In the genomic region with DNA sequence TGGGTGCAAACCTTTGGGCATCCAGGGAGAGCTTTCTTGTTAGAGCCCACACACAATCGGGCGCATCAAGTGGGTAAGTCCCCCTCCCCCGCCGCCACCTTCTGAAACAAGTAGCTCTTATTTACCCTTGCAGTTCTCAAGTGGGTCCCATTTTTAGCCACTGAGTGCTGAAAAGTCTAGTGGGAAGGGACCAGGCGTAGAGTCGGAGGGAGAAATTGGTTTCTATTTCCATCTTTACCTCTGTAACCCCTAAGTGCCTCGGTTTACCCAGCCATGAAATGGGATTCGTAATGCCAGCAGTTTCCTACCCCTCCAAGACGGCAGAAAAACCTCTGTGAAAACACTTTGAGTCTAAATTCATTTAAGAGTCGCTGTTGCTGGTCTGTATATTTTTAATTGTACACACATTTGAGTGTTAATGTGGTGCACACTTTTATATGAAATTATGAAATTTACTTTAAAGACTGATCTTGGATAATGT, we compare ENCODE assay signal across 8 cellular contexts. TPM values are rescaled to one million over a fixed set of nuclear protein-coding genes. Genes with fewer than 3 reads are reported as not detected.
DNase-seq lines count a peak whose midpoint lies in the region; ATAC-seq lines count a peak whose summit lies in the region.

No MANE protein-coding gene starts in this region.

- H3K4me1 Mint-ChIP-seq in activated CD8-positive, alpha-beta T cell treated with anti-CD3 and anti-CD28 coated beads, Interleukin-2, amount 10 ng/mL, durations not matched to agents 7 days and 5 days (ENCODE audit: low read depth), result peaks cover 3% of the 10 kb centered on the region

- H3K4me1 ChIP-seq in rectal smooth muscle tissue (ENCODE audit: control insufficient read depth, insufficient read depth, low read length), result peaks cover 2% of the 10 kb centered on the region

- H3K4me3 ChIP-seq in rectal smooth muscle tissue (ENCODE audit: low read length), result peak overlapping the region; percentile 83

- no peak for ATAC-seq in activated naive CD4-positive, alpha-beta T cell treated with anti-CD3 and anti-CD28 coated beads, Interleukin-2, amount 50 U/mL, for 72 hours
- no peak for ATAC-seq in activated CD8-positive, alpha-beta T cell treated with anti-CD3 and anti-CD28 coated beads, Interleukin-2, amount 10 ng/mL, durations not matched to agents 7 days and 5 days
- ATAC-seq in Right ventricle myocardium superior (ENCODE audit: poor library complexity), result peak; percentile 26
- no peak for ATAC-seq in HG03469 (IDR thresholded peaks at IDR 0.05; ENCODE audit: unreplicated experiment)
- no peak for ATAC-seq in GM18520 (IDR thresholded peaks at IDR 0.05; ENCODE audit: unreplicated experiment)

- DNase-seq in activated naive CD4-positive, alpha-beta T cell treated with Interleukin-2 at 50 U/mL for 16 hours, result peak; percentile 15
- no peak for DNase-seq in activated naive CD4-positive, alpha-beta T cell treated with anti-CD3 and anti-CD28 coated beads, Interleukin-2, amount 50 U/mL, for 72 hours (ENCODE audit: low spot score in 2 of 2)
- DNase-seq in activated CD8-positive, alpha-beta T cell treated with anti-CD3 and anti-CD28 coated beads, Interleukin-2, amount 10 ng/mL, durations not matched to agents 7 days and 5 days, result no peak
- DNase-seq in Right ventricle myocardium superior (peak; percentile 62), SKM-1 (lab: John Stamatoyannopoulos, UW; ENCODE audit: unreplicated experiment) (no peak)

- peak overlapping the region; percentile 24 for H3K9ac ChIP-seq in rectal smooth muscle tissue (ENCODE audit: low read length)

- H3K4me3 Mint-ChIP-seq in activated CD8-positive, alpha-beta T cell treated with anti-CD3 and anti-CD28 coated beads, Interleukin-2, amount 10 ng/mL, durations not matched to agents 7 days and 5 days, result peak overlapping the region; percentile 66

- H3K36me3 ChIP-seq in rectal smooth muscle tissue (ENCODE audit: control insufficient read depth, insufficient read depth, low read length), result no peaks in the 10 kb centered on the region

- no peak overlapping the region for H3K27ac ChIP-seq in rectal smooth muscle tissue (ENCODE audit: low read depth, low read length)

- H3K27me3 Mint-ChIP-seq in activated CD8-positive, alpha-beta T cell treated with anti-CD3 and anti-CD28 coated beads, Interleukin-2, amount 10 ng/mL, durations not matched to agents 7 days and 5 days (ENCODE audit: low read depth), result peaks cover 48% of the 10 kb centered on the region

- H3K27me3 ChIP-seq in rectal smooth muscle tissue (ENCODE audit: control insufficient read depth, insufficient read depth, low read length), result no peaks in the 10 kb centered on the region

- no peaks in the 10 kb centered on the region for H3K9me3 Mint-ChIP-seq in activated naive CD4-positive, alpha-beta T cell treated with anti-CD3 and anti-CD28 coated beads, Interleukin-2, amount 50 U/mL, for 72 hours
- H3K9me3 Mint-ChIP-seq in activated CD8-positive, alpha-beta T cell treated with anti-CD3 and anti-CD28 coated beads, Interleukin-2, amount 10 ng/mL, durations not matched to agents 7 days and 5 days (ENCODE audit: insufficient read depth), result no peaks in the 10 kb centered on the region

- intact Hi-C loops in Right ventricle myocardium superior (cut with DNase I), result loop anchor here (10.0 kb wide), 1 partner anchor 117 kb away; a partner anchor contains a TSS

- peaks cover 0 to 4% of the 10 kb centered on the region in 2 donors for H3K36me3 Mint-ChIP-seq in activated naive CD4-positive, alpha-beta T cell treated with anti-CD3 and anti-CD28 coated beads, Interleukin-2, amount 50 U/mL, for 72 hours
- H3K36me3 Mint-ChIP-seq in activated CD8-positive, alpha-beta T cell treated with anti-CD3 and anti-CD28 coated beads, Interleukin-2, amount 10 ng/mL, durations not matched to agents 7 days and 5 days (ENCODE audit: low read depth), result no peaks in the 10 kb centered on the region

- H3K27ac Mint-ChIP-seq in activated naive CD4-positive, alpha-beta T cell treated with anti-CD3 and anti-CD28 coated beads, Interleukin-2, amount 50 U/mL, for 72 hours, result no peak overlapping the region
- H3K27ac Mint-ChIP-seq in activated CD8-positive, alpha-beta T cell treated with anti-CD3 and anti-CD28 coated beads, Interleukin-2, amount 10 ng/mL, durations not matched to agents 7 days and 5 days, result no peak overlapping the region

- POLR2A ChIA-PET in activated CD8-positive, alpha-beta T cell treated with anti-CD3 and anti-CD28 coated beads, Interleukin-2, amount 10 ng/mL, durations not matched to agents 7 days and 5 days (lab: Charles Lee), result no interaction called here

- CTCF ChIA-PET in activated CD8-positive, alpha-beta T cell treated with anti-CD3 and anti-CD28 coated beads, Interleukin-2, amount 10 ng/mL, durations not matched to agents 7 days and 5 days (lab: Charles Lee), result interaction anchor here (0.6 to 4.8 kb wide), 3 partner anchors 34 to 263 kb away, joined by 3 to 18 read pairs (median 3); no protein-coding TSS in a partner anchor

RNA-seq across cellular contexts. Expression of a gene that starts 0.9 kb away (rescaled TPM):
- under 1 TPM; 0.34 to 0.49 TPM for total RNA-seq in activated naive CD4-positive, alpha-beta T cell treated with anti-CD3 and anti-CD28 coated beads, Interleukin-2, amount 50 U/mL, for 72 hours
- total RNA-seq in activated CD8-positive, alpha-beta T cell treated with anti-CD3 and anti-CD28 coated beads, Interleukin-2, amount 10 ng/mL, durations not matched to agents 7 days and 5 days, result not detected
- total RNA-seq in Right ventricle myocardium superior, result 47.7 TPM

RNA-seq across cellular contexts. Expression of a gene that starts 45.3 kb away (rescaled TPM):
- 1 to 10 TPM; 3.7 to 9.1 TPM for total RNA-seq in activated naive CD4-positive, alpha-beta T cell treated with anti-CD3 and anti-CD28 coated beads, Interleukin-2, amount 50 U/mL, for 72 hours
- 1 to 10 TPM; 2.7 to 5.8 TPM for total RNA-seq in activated CD8-positive, alpha-beta T cell treated with anti-CD3 and anti-CD28 coated beads, Interleukin-2, amount 10 ng/mL, durations not matched to agents 7 days and 5 days
- 2.9 TPM for total RNA-seq in Right ventricle myocardium superior

Comparison
In these comparisons a context has a peak if more than half of its experiments do, and no peak if none do; other contexts are left out.
1. DNase-seq: peak in activated naive CD4-positive, alpha-beta T cell treated with Interleukin-2 at 50 U/mL for 16 hours (single experiment) and Right ventricle myocardium superior (single experiment); none in activated naive CD4-positive, alpha-beta T cell treated with anti-CD3 and anti-CD28 coated beads, Interleukin-2, amount 50 U/mL, for 72 hours (0 of 2), activated CD8-positive, alpha-beta T cell treated with anti-CD3 and anti-CD28 coated beads, Interleukin-2, amount 10 ng/mL, durations not matched to agents 7 days and 5 days (single experiment) and SKM-1 (single experiment).
2. RNA of a gene that starts 0.9 kb away (total RNA-seq): 47.7 TPM in Right ventricle myocardium superior (single experiment); 0.34 to 0.49 TPM in activated naive CD4-positive, alpha-beta T cell treated with anti-CD3 and anti-CD28 coated beads, Interleukin-2, amount 50 U/mL, for 72 hours and not detected in activated CD8-positive, alpha-beta T cell treated with anti-CD3 and anti-CD28 coated beads, Interleukin-2, amount 10 ng/mL, durations not matched to agents 7 days and 5 days; every median in the first group is over 10 times any median in the second.